In genomic region chr1:195064358-195064757, GRCh38 we compare ENCODE assay signal across 31 cellular contexts.
"Had no signal": no experiment of that assay in that cellular context is flagged by ENCODE, and none has a peak within 500 bp of the region (broad histone marks: within the 10 kb centered on the region; RNA-seq: fewer than 3 reads in every experiment).

No MANE protein-coding gene starts in this region.

- H3K4me3 ChIP-seq: PC-9, SJCRH30, SK-N-MC had no signal

- ATAC-seq: Panc1, Right ventricle myocardium inferior, SK-N-SH treated with all-trans-retinoic acid at 6 μM for 48 hours, T-cell had no signal

- H3K36me3 ChIP-seq: SJCRH30 had no signal

- H3K9me3 ChIP-seq: SJCRH30 had no signal

- H3K27ac ChIP-seq: PC-9, RWPE1, SJCRH30, SK-N-MC had no signal

- H3K4me1 ChIP-seq: SJCRH30 had no signal

- H3K4me2 ChIP-seq: PC-9 had no signal

- H3K27me3 ChIP-seq: SJCRH30 had no signal

- DNase-seq: Karpas-422, MM.1S, MV-4-11, NCI-H1092, NCI-H1105, NCI-H1417 treated with DMSO at 0.1 percent for 48 hours, NCI-H1436 treated with DMSO at 0.1 percent for 48 hours, NCI-H1694 treated with DMSO at 0.1 percent for 48 hours, NCI-H187 treated with DMSO at 0.1 percent for 48 hours, NCI-H2029, NCI-H2081, NCI-H2171, NCI-H226, NCI-H446 treated with DMSO at 0.1 percent for 48 hours, NCI-H510A, NCI-H524, NCI-H526, NCI-H69, NCI-H748 treated with DMSO at 0.1 percent for 48 hours, NCI-H82, PC-9, SHP77, SIG-M5, SJCRH30, T-cell had no signal

- FAIRE-seq: RCC 7860 had no signal

- H2AFZ ChIP-seq: PC-9 had no signal
